Comparison of ENCODE assay signal across 8 cellular contexts in the genomic region with DNA sequence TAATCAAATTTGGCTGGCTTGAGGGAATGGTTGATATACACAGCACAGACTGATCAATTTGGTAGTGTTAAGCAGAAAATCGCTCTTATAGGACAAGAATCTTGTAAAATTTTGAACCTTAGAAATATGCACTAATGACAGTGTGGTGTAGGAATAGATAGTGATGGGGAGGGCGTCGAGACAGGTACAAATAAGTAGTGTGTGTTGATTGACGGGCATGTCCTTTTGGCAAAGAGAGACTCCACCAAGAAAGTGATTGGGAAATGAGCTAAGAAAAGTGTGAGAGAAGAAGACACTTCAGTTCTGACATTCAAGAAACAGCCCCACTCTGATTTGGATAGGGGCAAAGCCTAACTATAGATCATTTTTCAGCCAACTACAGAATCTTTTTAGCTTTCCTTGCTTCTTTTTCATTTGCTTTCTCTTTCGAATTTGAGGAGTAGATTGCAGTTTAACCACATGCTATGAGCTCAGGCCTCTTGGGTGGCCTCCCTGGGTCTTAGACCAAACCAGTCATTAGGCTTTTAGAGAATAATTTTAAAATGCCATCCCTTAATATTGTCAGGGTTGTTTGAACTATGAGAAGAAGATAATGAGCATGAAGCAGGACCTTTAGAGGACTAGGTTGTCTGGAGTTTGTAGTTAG.
DNase-seq lines count a peak whose midpoint lies in the region; TF ChIP-seq lines count a peak whose summit lies in the region.

No MANE protein-coding gene starts in this region.

- peaks cover 43% of the 10 kb centered on the region for H3K4me1 Mint-ChIP-seq in mesothelial cell of epicardium

- peak; percentile 21 for DNase-seq in GM13977 (ENCODE audit: low spot score)
- DNase-seq in HCEC 1CT = peak; percentile 28
- DNase-seq in mesothelial cell of epicardium (ENCODE audit: low spot score in 2 of 2, unreplicated experiment in 2 of 2) = no peak
- DNase-seq in NCI-H345 treated with DMSO at 0.1 percent for 48 hours (lab: John Stamatoyannopoulos, UW; ENCODE audit: unreplicated experiment) = no peak
- DNase-seq in central memory CD4-positive, alpha-beta T cell = no peak
- no peak for DNase-seq in G401 (ENCODE audit: low spot score)
- DNase-seq in stimulated activated naive CD4-positive, alpha-beta T cell treated with Interleukin-2 at 50 U/mL for 16 hours (lab: John Stamatoyannopoulos, UW) = no peak

- H3K4me3 Mint-ChIP-seq in mesothelial cell of epicardium = no peak overlapping the region

- H3K9me3 Mint-ChIP-seq in mesothelial cell of epicardium = no peaks in the 10 kb centered on the region

- H3K27ac Mint-ChIP-seq in mesothelial cell of epicardium = peak overlapping the region; percentile 28

- peak overlapping the region; percentile 66 for H3K27ac ChIP-seq in VCaP

- peaks cover 17% of the 10 kb centered on the region for H3K36me3 Mint-ChIP-seq in mesothelial cell of epicardium

- H3K27me3 Mint-ChIP-seq in mesothelial cell of epicardium (ENCODE audit: low read depth) = no peaks in the 10 kb centered on the region

- TF ChIP-seq CTCF in GM13977 (IDR thresholded peaks at IDR 0.05; ENCODE audit: extremely low read depth, insufficient read depth, missing control alignments) (no peak), VCaP (conservative IDR thresholded peaks at IDR 0.05) (no peak), mesothelial cell of epicardium (IDR thresholded peaks at IDR 0.05; ENCODE audit: unreplicated experiment) (no peak)

- in situ Hi-C loops in GM13977 (cut with MboI; ENCODE audit: low pct_unique_long_range_greater_than_20kb, low sequenced_read_pairs, unreplicated experiment) = no loop called here
- in situ Hi-C loops in G401 (cut with HindIII; ENCODE audit: low sequenced_read_pairs) = no loop called here

Comparison
In these comparisons a context has a peak if more than half of its experiments do, and no peak if none do; other contexts are left out.
1. DNase-seq: peak in GM13977 (single experiment) and HCEC 1CT (single experiment); none in mesothelial cell of epicardium (0 of 2), NCI-H345 treated with DMSO at 0.1 percent for 48 hours (single experiment), central memory CD4-positive, alpha-beta T cell (single experiment), G401 (single experiment) and stimulated activated naive CD4-positive, alpha-beta T cell treated with Interleukin-2 at 50 U/mL for 16 hours (single experiment).